21 cellular contexts compared by ENCODE assay signal in genomic region chr12:26112232-26112631, GRCh38. TPM values are rescaled to one million over a fixed set of nuclear protein-coding genes. Genes with fewer than 3 reads are reported as not detected.
DNase-seq lines count a peak whose midpoint lies in the region; ATAC-seq and TF ChIP-seq lines count a peak whose summit lies in the region.
"Had no signal": no experiment of that assay in that cellular context is flagged by ENCODE, and none has a peak within 500 bp of the region (broad histone marks: within the 10 kb centered on the region; RNA-seq: fewer than 3 reads in every experiment).

No MANE protein-coding gene starts in this region.

- H3K36me3 Mint-ChIP-seq in CD4-positive, alpha-beta T cell (ENCODE audit: low read depth): no peaks in the 10 kb centered on the region
- H3K36me3 Mint-ChIP-seq: activated naive CD8-positive, alpha-beta T cell treated with anti-CD3 and anti-CD28 coated beads, Interleukin-2, amount 10 ng/mL, durations not matched to agents 7 days and 5 days had no signal

- WGBS in neuronal stem cell (ENCODE audit: extremely low coverage in 2 of 2, insufficient read length in 2 of 2, insufficient replicate concordance in 1 of 2), 2 donors: no CpG with 5 or more reads among the region's 6 CpGs

- H3K27me3 ChIP-seq in CD4-positive, alpha-beta T cell (ENCODE audit: control insufficient read depth, insufficient read depth, low read length): peaks cover 17% of the 10 kb centered on the region
- H3K27me3 ChIP-seq in HUES48 (ENCODE audit: control insufficient read depth, insufficient read depth, low read length) (peaks cover 28% of the 10 kb centered on the region), dorsolateral prefrontal cortex (no peaks in the 10 kb centered on the region), neuronal stem cell (ENCODE audit: control insufficient read depth in 3 of 3, insufficient read depth in 3 of 3, low read depth in 1 of 3, low read length in 3 of 3) (peaks cover 0 to 20% (median 2%) of the 10 kb centered on the region in 3 experiments)
- H3K27me3 ChIP-seq: Peyer's patch had no signal

- no peak overlapping the region for H2BK120ac ChIP-seq in neuronal stem cell (ENCODE audit: low read depth, low read length)

- H3K18ac ChIP-seq in neuronal stem cell (ENCODE audit: low read length): no peak overlapping the region

- H3K4me3 Mint-ChIP-seq in CD4-positive, alpha-beta T cell: peak overlapping the region; percentile 63
- H3K4me3 Mint-ChIP-seq: activated naive CD8-positive, alpha-beta T cell treated with anti-CD3 and anti-CD28 coated beads, Interleukin-2, amount 10 ng/mL, durations not matched to agents 7 days and 5 days had no signal

- intact Hi-C loops in CD4-positive, alpha-beta T cell (cut with DNase I, micrococcal nuclease): loop anchor here in 1 of 2 experiments (5.0 to 10.0 kb wide), 4 partner anchors 723 to 1413 kb away; partner anchors contain the start of genes ITPR2 and PPFIBP1
- intact Hi-C loops in dorsolateral prefrontal cortex (cut with DNase I): loop anchor here (5.0 to 10.0 kb wide), 3 partner anchors 157 to 580 kb away; partner anchors contain the start of gene RASSF8 (in 1 of the 2)

- no peak overlapping the region for H2BK12ac ChIP-seq in neuronal stem cell (ENCODE audit: low read length)

- H3K27me3 Mint-ChIP-seq in CD4-positive, alpha-beta T cell: peaks cover 19% of the 10 kb centered on the region

- H3K4me1 ChIP-seq in HUES48 (ENCODE audit: control insufficient read depth, insufficient read depth, low read length) (peaks cover 53% of the 10 kb centered on the region), neuronal stem cell (ENCODE audit: control insufficient read depth in 2 of 2, insufficient read depth in 1 of 2, low read depth in 1 of 2, low read length in 2 of 2) (peaks cover 9% of the 10 kb centered on the region in 2 donors)

- H3K9me3 ChIP-seq in CD4-positive, alpha-beta T cell (ENCODE audit: control insufficient read depth, low read length): no peaks in the 10 kb centered on the region
- H3K9me3 ChIP-seq in HUES48 (ENCODE audit: control insufficient read depth, insufficient read depth, low read length): no peaks in the 10 kb centered on the region
- H3K9me3 ChIP-seq in neuronal stem cell (replicated peaks in 1 of 2; ENCODE audit: control insufficient read depth in 2 of 2, insufficient read depth in 1 of 2, low read depth in 1 of 2, low read length in 2 of 2): no peaks in the 10 kb centered on the region
- H3K9me3 ChIP-seq: Peyer's patch had no signal

- no peak for ATAC-seq in CD4-positive, alpha-beta T cell (ENCODE audit: poor library complexity)
- ATAC-seq: activated CD4-positive, CD25-positive, alpha-beta regulatory T cell treated with anti-CD3 and anti-CD28 coated beads, Interleukin-2, amount 50 U/mL, for 24 hours had no signal

- H2BK15ac ChIP-seq in neuronal stem cell (ENCODE audit: low read length): no peak overlapping the region

- H3K36me3 ChIP-seq in HUES48 (ENCODE audit: control insufficient read depth, insufficient read depth, low read length) (no peaks in the 10 kb centered on the region), neuronal stem cell (replicated peaks in 1 of 2; ENCODE audit: control insufficient read depth in 2 of 2, insufficient read depth in 2 of 2, low read length in 2 of 2) (no peaks in the 10 kb centered on the region)
- H3K36me3 ChIP-seq: Peyer's patch had no signal

- H3K14ac ChIP-seq in neuronal stem cell (ENCODE audit: low read length): no peak overlapping the region

- H3K9ac ChIP-seq in HUES48 (ENCODE audit: low read depth, low read length) (no peak overlapping the region), neuronal stem cell (ENCODE audit: low read depth, low read length, poor library complexity) (no peak overlapping the region)
- H3K9ac ChIP-seq: parathyroid adenoma had no signal

- H3K4me2 ChIP-seq in neuronal stem cell (ENCODE audit: insufficient read depth, low read length, poor library complexity, severe bottlenecking): peak overlapping the region; percentile 28

- no peak for TF ChIP-seq CTCF in CD4-positive, alpha-beta T cell (IDR thresholded peaks at IDR 0.05)
- TF ChIP-seq CTCF in dorsolateral prefrontal cortex (IDR thresholded peaks at IDR 0.05 in 54 of 56, conservative IDR thresholded peaks at IDR 0.05 in 2 of 56; ENCODE audit: low read depth in 1 of 56, partially characterized antibody in 56 of 56): no peak

- H4K8ac ChIP-seq in neuronal stem cell (ENCODE audit: low read depth, low read length): no peak overlapping the region

- DNase-seq in CD4-positive, alpha-beta T cell: no peak
- DNase-seq in dorsolateral prefrontal cortex: no peak
- no peak for DNase-seq in neuronal stem cell (ENCODE audit: low spot score)
- DNase-seq in activated T-cell treated with anti-CD3 and anti-CD28 coated beads, Interleukin-2, amount 50 U/mL, for 48 hours: no peak
- no peak for DNase-seq in NCI-H1694 treated with DMSO at 0.1 percent for 48 hours (lab: John Stamatoyannopoulos, UW)
- no peak for DNase-seq in RPMI8226
- no peak for DNase-seq in D341Med (ENCODE audit: low spot score)
- DNase-seq: activated naive CD8-positive, alpha-beta T cell treated with anti-CD3 and anti-CD28 coated beads, Interleukin-2, amount 10 ng/mL, durations not matched to agents 7 days and 5 days; cortex of kidney; DND-41; hippocampal formation; KBM-7; MV-4-11; NCI-H1694; Peyer's patch; stimulated activated CD4-positive, alpha-beta T cell treated with anti-CD3 and anti-CD28 coated beads, Interleukin-1b, Interleukin-23, amount 100 ng/mL, for 48 hours; stimulated activated naive CD4-positive, alpha-beta T cell; T-helper 9 cell had no signal

- H3K27ac Mint-ChIP-seq in CD4-positive, alpha-beta T cell: no peak overlapping the region
- H3K27ac Mint-ChIP-seq: activated naive CD8-positive, alpha-beta T cell treated with anti-CD3 and anti-CD28 coated beads, Interleukin-2, amount 10 ng/mL, durations not matched to agents 7 days and 5 days had no signal

- H3K9me3 Mint-ChIP-seq in CD4-positive, alpha-beta T cell: no peaks in the 10 kb centered on the region
- H3K9me3 Mint-ChIP-seq: activated naive CD8-positive, alpha-beta T cell treated with anti-CD3 and anti-CD28 coated beads, Interleukin-2, amount 10 ng/mL, durations not matched to agents 7 days and 5 days had no signal

- no peak overlapping the region for H3K27ac ChIP-seq in CD4-positive, alpha-beta T cell (ENCODE audit: low read depth, low read length)
- H3K27ac ChIP-seq in HUES48 (ENCODE audit: low read depth, low read length) (peak overlapping the region; percentile 93), dorsolateral prefrontal cortex (peak overlapping the region in 48 of 59 donors; percentile 92 to 100 (median 99)), neuronal stem cell (replicated peaks; ENCODE audit: low read length) (no peak overlapping the region)
- H3K27ac ChIP-seq: parathyroid adenoma, Peyer's patch had no signal

- H3K4ac ChIP-seq in neuronal stem cell (ENCODE audit: low read length): no peak overlapping the region

- H3K4me3 ChIP-seq in HUES48 (ENCODE audit: low read depth, low read length) (peak overlapping the region; percentile 71), dorsolateral prefrontal cortex (no peak overlapping the region), neuronal stem cell (ENCODE audit: low read length in 2 of 2) (no peak overlapping the region)
- H3K4me3 ChIP-seq: Peyer's patch had no signal

- no peak overlapping the region for H2AK5ac ChIP-seq in neuronal stem cell (ENCODE audit: low read depth, low read length)

- CTCF ChIA-PET in CD4-positive, alpha-beta T cell (lab: Charles Lee): no interaction called here

- no peak overlapping the region for H2BK5ac ChIP-seq in neuronal stem cell (ENCODE audit: low read length)

- H3K79me1 ChIP-seq in neuronal stem cell (ENCODE audit: low read depth, low read length): no peaks in the 10 kb centered on the region

- H3K23ac ChIP-seq in neuronal stem cell (ENCODE audit: low read depth, low read length, poor library complexity): no peak overlapping the region

- H3K4me1 Mint-ChIP-seq in CD4-positive, alpha-beta T cell (ENCODE audit: low read depth): peaks cover 4% of the 10 kb centered on the region

- POLR2A ChIA-PET in CD4-positive, alpha-beta T cell (lab: Charles Lee): no interaction called here

- H4K91ac ChIP-seq in neuronal stem cell (ENCODE audit: low read depth, low read length, poor library complexity): no peak overlapping the region

- peak overlapping the region; percentile 99 for H2AFZ ChIP-seq in neuronal stem cell (ENCODE audit: low read length)
- H2AFZ ChIP-seq: parathyroid adenoma had no signal

RNA-seq across cellular contexts. Expression of gene BHLHE41, which starts 12.6 kb away (rescaled TPM):
- total RNA-seq in CD4-positive, alpha-beta T cell: not detected
- total RNA-seq in dorsolateral prefrontal cortex: 100 to 1,000 TPM in 109 of 120 experiments, 10 to 100 TPM in 11; 75.0 to 217 (median 136) TPM
- not detected for polyA plus RNA-seq in neuronal stem cell (2013, experiment 1 of 2)
- 0.04 TPM for polyA plus RNA-seq in neuronal stem cell (2013, experiment 2 of 2)

Comparison
In these comparisons a context has a peak if more than half of its experiments do, and no peak if none do; other contexts are left out.
1. H3K27ac ChIP-seq: peak in HUES48 (single experiment) and dorsolateral prefrontal cortex (48 of 59); none in CD4-positive, alpha-beta T cell (single experiment) and neuronal stem cell (single experiment).
2. RNA of gene BHLHE41, which starts 12.6 kb away (total RNA-seq): 75.0 to 217 TPM in dorsolateral prefrontal cortex; not detected in CD4-positive, alpha-beta T cell; every median in the first group is over 10 times any median in the second.